ENCODE assay signal across 8 cellular contexts in genomic region chr2:11753886-11754704, GRCh38. TPM values are rescaled to one million over a fixed set of nuclear protein-coding genes. Genes with fewer than 3 reads are reported as not detected.
DNase-seq lines count a peak whose midpoint lies in the region; ATAC-seq, FAIRE-seq and TF ChIP-seq lines count a peak whose summit lies in the region.

No MANE protein-coding gene starts in this region.

- no peak for TF ChIP-seq CTCF in neural progenitor cell (IDR thresholded peaks at IDR 0.05)
- TF ChIP-seq CTCF in endothelial cell (IDR thresholded peaks at IDR 0.05; ENCODE audit: unreplicated experiment) = no peak

- no peak overlapping the region for H2AFZ ChIP-seq in neural progenitor cell (replicated peaks)

- H3K4me3 Mint-ChIP-seq in activated CD4-positive, alpha-beta T cell treated with anti-CD3 and anti-CD28 coated beads for 36 hours = peak overlapping the region; percentile 75
- peak overlapping the region; percentile 9 for H3K4me3 Mint-ChIP-seq in dendritic cell treated with granulocyte-macrophage colony-stimulating factor and Interleukin-4, amounts not matched to agents 40 ng/mL and 50 ng/mL, for 4 days
- H3K4me3 Mint-ChIP-seq in neural progenitor cell (no peak overlapping the region), endothelial cell (ENCODE audit: unreplicated experiment) (no peak overlapping the region)

- H3K9me3 ChIP-seq in neural progenitor cell (ENCODE audit: low read depth) = peaks cover 7% of the 10 kb centered on the region

- no peaks in the 10 kb centered on the region for H3K36me3 ChIP-seq in neural progenitor cell

- no peak overlapping the region for H3K4me3 ChIP-seq in neural progenitor cell

- peaks cover 29% of the 10 kb centered on the region for H4K20me1 ChIP-seq in neural progenitor cell (ENCODE audit: low read depth)

- H3K4me2 ChIP-seq in neural progenitor cell = no peak overlapping the region

- DNase-seq in GM12892 (ENCODE audit: insufficient read length) (no peak), NCI-H1105 treated with DMSO at 0.1 percent for 48 hours (lab: John Stamatoyannopoulos, UW) (peak; percentile 25), neural progenitor cell (ENCODE audit: low spot score) (no peak), NCI-H526 treated with DMSO at 0.1 percent for 48 hours (lab: John Stamatoyannopoulos, UW) (no peak), endothelial cell (ENCODE audit: low spot score) (no peak)
- peak; percentile 84 for DNase-seq in activated CD4-positive, alpha-beta T cell treated with anti-CD3 and anti-CD28 coated beads for 36 hours

- H3K9ac ChIP-seq in neural progenitor cell = no peak overlapping the region

- CTCF ChIA-PET in activated CD4-positive, alpha-beta T cell treated with anti-CD3 and anti-CD28 coated beads for 36 hours (lab: Charles Lee) = interaction anchor here (0.5 to 7.7 kb wide), 12 partner anchors 10 to 1868 kb away, joined by 3 to 66 read pairs (median 4); partner anchors contain the start of gene E2F6

- no peaks in the 10 kb centered on the region for H3K9me3 Mint-ChIP-seq in activated CD4-positive, alpha-beta T cell treated with anti-CD3 and anti-CD28 coated beads for 36 hours (ENCODE audit: low read depth)
- H3K9me3 Mint-ChIP-seq in dendritic cell treated with granulocyte-macrophage colony-stimulating factor and Interleukin-4, amounts not matched to agents 40 ng/mL and 50 ng/mL, for 4 days = no peaks in the 10 kb centered on the region
- H3K9me3 Mint-ChIP-seq in neural progenitor cell (peaks cover 27% of the 10 kb centered on the region), endothelial cell (ENCODE audit: unreplicated experiment) (no peaks in the 10 kb centered on the region)

- peaks cover 91% of the 10 kb centered on the region for H3K4me1 Mint-ChIP-seq in activated CD4-positive, alpha-beta T cell treated with anti-CD3 and anti-CD28 coated beads for 36 hours
- H3K4me1 Mint-ChIP-seq in dendritic cell treated with granulocyte-macrophage colony-stimulating factor and Interleukin-4, amounts not matched to agents 40 ng/mL and 50 ng/mL, for 4 days (ENCODE audit: low read depth) = peaks cover 68% of the 10 kb centered on the region
- H3K4me1 Mint-ChIP-seq in neural progenitor cell = peaks cover 43% of the 10 kb centered on the region
- peaks cover 10% of the 10 kb centered on the region for H3K4me1 Mint-ChIP-seq in endothelial cell (ENCODE audit: unreplicated experiment)

- FAIRE-seq in GM12892 (lab: Jason Lieb, UNC) = peak; percentile 77

- no peaks in the 10 kb centered on the region for H3K27me3 ChIP-seq in neural progenitor cell

- 0 out of 2 replicates have a peak, but pooled peaks have one; percentile 46 for TF ChIP-seq POLR2A in GM12892 (IDR thresholded peaks at IDR 0.05; ENCODE audit: low read depth, low read length)

- peak; percentile 25 for ATAC-seq in HG02610 (IDR thresholded peaks at IDR 0.05; ENCODE audit: unreplicated experiment)
- ATAC-seq in activated CD4-positive, alpha-beta T cell treated with anti-CD3 and anti-CD28 coated beads for 36 hours = peak; percentile 75

- peaks cover 25% of the 10 kb centered on the region for H3K4me1 ChIP-seq in neural progenitor cell

- intact Hi-C loops in activated CD4-positive, alpha-beta T cell treated with anti-CD3 and anti-CD28 coated beads for 36 hours (cut with DNase I, micrococcal nuclease) = loop anchor here (1.0 to 5.0 kb wide), 5 partner anchors 10 to 748 kb away; no protein-coding TSS in a partner anchor
- intact Hi-C loops in dendritic cell treated with granulocyte-macrophage colony-stimulating factor and Interleukin-4, amounts not matched to agents 40 ng/mL and 50 ng/mL, for 4 days (cut with micrococcal nuclease) = no loop called here

- H3K36me3 Mint-ChIP-seq in activated CD4-positive, alpha-beta T cell treated with anti-CD3 and anti-CD28 coated beads for 36 hours (ENCODE audit: low read depth) = peaks cover 20% of the 10 kb centered on the region
- peaks cover 8% of the 10 kb centered on the region for H3K36me3 Mint-ChIP-seq in dendritic cell treated with granulocyte-macrophage colony-stimulating factor and Interleukin-4, amounts not matched to agents 40 ng/mL and 50 ng/mL, for 4 days (ENCODE audit: low read depth)
- H3K36me3 Mint-ChIP-seq in neural progenitor cell = peaks cover 36% of the 10 kb centered on the region
- H3K36me3 Mint-ChIP-seq in endothelial cell (ENCODE audit: low read depth, unreplicated experiment) = peaks cover 9% of the 10 kb centered on the region

- no peaks in the 10 kb centered on the region for H3K27me3 Mint-ChIP-seq in activated CD4-positive, alpha-beta T cell treated with anti-CD3 and anti-CD28 coated beads for 36 hours
- peaks cover 5% of the 10 kb centered on the region for H3K27me3 Mint-ChIP-seq in dendritic cell treated with granulocyte-macrophage colony-stimulating factor and Interleukin-4, amounts not matched to agents 40 ng/mL and 50 ng/mL, for 4 days
- H3K27me3 Mint-ChIP-seq in neural progenitor cell (ENCODE audit: insufficient read depth, low read depth) = no peaks in the 10 kb centered on the region
- H3K27me3 Mint-ChIP-seq in endothelial cell (ENCODE audit: unreplicated experiment) = peaks cover 2% of the 10 kb centered on the region

- peaks cover 3% of the 10 kb centered on the region for H3F3A ChIP-seq in neural progenitor cell (ENCODE audit: low read depth)

- H3K27ac ChIP-seq in neural progenitor cell = no peak overlapping the region

- peaks cover 64% of the 10 kb centered on the region for H3K79me2 ChIP-seq in neural progenitor cell (ENCODE audit: low read depth)

- H3K27ac Mint-ChIP-seq in activated CD4-positive, alpha-beta T cell treated with anti-CD3 and anti-CD28 coated beads for 36 hours = peak overlapping the region; percentile 98
- peak overlapping the region; percentile 52 for H3K27ac Mint-ChIP-seq in dendritic cell treated with granulocyte-macrophage colony-stimulating factor and Interleukin-4, amounts not matched to agents 40 ng/mL and 50 ng/mL, for 4 days
- H3K27ac Mint-ChIP-seq in neural progenitor cell (peak overlapping the region; percentile 25), endothelial cell (ENCODE audit: unreplicated experiment) (no peak overlapping the region)

- POLR2A ChIA-PET in activated CD4-positive, alpha-beta T cell treated with anti-CD3 and anti-CD28 coated beads for 36 hours (lab: Charles Lee) = interaction anchor here (1.0 to 1.4 kb wide), 3 partner anchors 9 to 169 kb away, joined by 3 to 8 read pairs (median 3); no protein-coding TSS in a partner anchor

RNA-seq across cellular contexts. Expression of gene LPIN1, which starts 7.7 kb away (rescaled TPM):
- 25.7 TPM for polyA plus RNA-seq in GM12892 (2012; ENCODE audit: missing spikeins)
- total RNA-seq in activated CD4-positive, alpha-beta T cell treated with anti-CD3 and anti-CD28 coated beads for 36 hours = 10 to 100 TPM; 40.6 to 42.9 TPM
- total RNA-seq in neural progenitor cell (ENCODE audit: low replicate concordance) (18.0 and 22.9 TPM in 2 replicates), endothelial cell (ENCODE audit: unreplicated experiment) (16.4 TPM)

Comparison
In these comparisons a context has a peak if more than half of its experiments do, and no peak if none do; other contexts are left out.
1. DNase-seq: peak in NCI-H1105 treated with DMSO at 0.1 percent for 48 hours (single experiment) and activated CD4-positive, alpha-beta T cell treated with anti-CD3 and anti-CD28 coated beads for 36 hours (single experiment); none in GM12892 (single experiment), neural progenitor cell (single experiment), NCI-H526 treated with DMSO at 0.1 percent for 48 hours (single experiment) and endothelial cell (single experiment).
2. H3K4me3 Mint-ChIP-seq: peak in activated CD4-positive, alpha-beta T cell treated with anti-CD3 and anti-CD28 coated beads for 36 hours (single experiment) and dendritic cell treated with granulocyte-macrophage colony-stimulating factor and Interleukin-4, amounts not matched to agents 40 ng/mL and 50 ng/mL, for 4 days (single experiment); none in neural progenitor cell (single experiment) and endothelial cell (single experiment).